In the genomic region with DNA sequence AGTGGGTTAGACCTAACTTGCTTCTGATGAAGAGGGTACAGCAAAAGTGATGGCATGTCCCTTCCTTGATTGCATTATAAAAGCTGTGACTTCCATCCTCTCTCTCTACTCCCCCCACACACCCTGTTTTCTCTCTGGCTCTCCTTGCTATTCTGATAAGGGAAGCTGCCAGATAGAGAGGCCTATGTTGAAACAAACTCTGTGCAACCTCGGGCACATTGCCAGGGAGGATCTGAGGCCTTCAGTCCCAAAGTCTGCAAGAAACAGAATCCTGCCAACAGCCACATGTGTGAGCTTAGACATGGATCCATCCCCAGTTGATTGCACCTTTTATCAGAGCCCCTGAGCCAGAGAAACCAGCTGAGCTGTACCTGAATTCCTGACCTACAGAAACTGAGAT, we compare ENCODE assay signal across 16 cellular contexts. TPM values are rescaled to one million over a fixed set of nuclear protein-coding genes. Genes with fewer than 3 reads are reported as not detected.
DNase-seq lines count a peak whose midpoint lies in the region; ATAC-seq and TF ChIP-seq lines count a peak whose summit lies in the region.
"Had no signal": no experiment of that assay in that cellular context is flagged by ENCODE, and none has a peak within 500 bp of the region (broad histone marks: within the 10 kb centered on the region; RNA-seq: fewer than 3 reads in every experiment).

No MANE protein-coding gene starts in this region.

- DNase-seq in A673 (ENCODE audit: low spot score), result peak; percentile 28
- peak in 2 of 3 donors; percentile 34 to 69 for DNase-seq in Peyer's patch
- peak; percentile 62 to 90 for DNase-seq in foreskin fibroblast
- peak; percentile 57 for DNase-seq in mucosa of gallbladder (ENCODE audit: low spot score)
- DNase-seq in NCI-H146 (lab: John Stamatoyannopoulos, UW), result no peak
- no peak for DNase-seq in kidney glomerular epithelial cell (lab: John Stamatoyannopoulos, UW)
- DNase-seq: ACHN; activated CD8-positive, alpha-beta T cell treated with anti-CD3 and anti-CD28 coated beads, Interleukin-2, amount 10 ng/mL, durations not matched to agents 7 days and 5 days; activated naive CD4-positive, alpha-beta T cell; islet precursor cell; NCI-H1417 treated with DMSO at 0.1 percent for 48 hours; NCI-H524; RPMI8226 had no signal

- no peak for TF ChIP-seq CTCF in A673 (conservative IDR thresholded peaks at IDR 0.05; ENCODE audit: low read depth, low read length)
- no peak for TF ChIP-seq CTCF in Peyer's patch (IDR thresholded peaks at IDR 0.05)
- TF ChIP-seq CTCF in foreskin fibroblast (IDR thresholded peaks at IDR 0.05; ENCODE audit: low read depth, low read length), result no peak

- BruUV-seq in A673 (replicated peaks; lab: Mats Ljungman, UMichigan), result no TSS peak

- no peak overlapping the region for H3K4me3 ChIP-seq in A673 (ENCODE audit: low read depth, low read length, poor library complexity, severe bottlenecking)
- no peak overlapping the region for H3K4me3 ChIP-seq in Peyer's patch
- H3K4me3 ChIP-seq in foreskin fibroblast (ENCODE audit: low read depth in 1 of 2, low read length in 2 of 2), result no peak overlapping the region
- H3K4me3 ChIP-seq: GM23338 had no signal

- H3K27me3 ChIP-seq in A673 (replicated peaks; ENCODE audit: insufficient read depth, low read depth, low read length, poor library complexity) (no peaks in the 10 kb centered on the region), Peyer's patch (no peaks in the 10 kb centered on the region)

- H3K9me3 ChIP-seq in A673 (ENCODE audit: low read depth, low read length, poor library complexity, severe bottlenecking) (no peaks in the 10 kb centered on the region), Peyer's patch (no peaks in the 10 kb centered on the region)

- ATAC-seq in GM19035 (IDR thresholded peaks at IDR 0.05; ENCODE audit: unreplicated experiment) (no peak), HG03520 (IDR thresholded peaks at IDR 0.05; ENCODE audit: unreplicated experiment) (no peak)
- ATAC-seq: activated CD8-positive, alpha-beta T cell treated with anti-CD3 and anti-CD28 coated beads, Interleukin-2, amount 10 ng/mL, durations not matched to agents 7 days and 5 days; GM23338 had no signal

- POLR2A ChIA-PET in A673 (lab: Charles Lee; ENCODE audit: low non-redundant PET), result no interaction called here

- intact Hi-C loops in A673 (cut with micrococcal nuclease; ENCODE audit: unreplicated experiment), result no loop called here

- H3K4me1 ChIP-seq in A673 (ENCODE audit: insufficient read depth, low read length, poor library complexity, severe bottlenecking) (no peaks in the 10 kb centered on the region), Peyer's patch (no peaks in the 10 kb centered on the region)

- TF ChIP-seq POLR2A in Peyer's patch (IDR thresholded peaks at IDR 0.05), result no peak

- CTCF ChIA-PET in A673 (lab: Charles Lee), result no interaction called here

- no peaks in the 10 kb centered on the region for H3K36me3 ChIP-seq in A673 (ENCODE audit: insufficient read depth, low read length, poor library complexity, severe bottlenecking)
- no peaks in the 10 kb centered on the region for H3K36me3 ChIP-seq in Peyer's patch

- no peak overlapping the region for H3K27ac ChIP-seq in A673 (ENCODE audit: low read depth, low read length, poor library complexity, severe bottlenecking)
- no peak overlapping the region for H3K27ac ChIP-seq in Peyer's patch

RNA-seq across cellular contexts. Expression of a gene that starts 44.8 kb away (rescaled TPM):
- 66.5 and 73.8 TPM in 2 replicates for total RNA-seq in A673 (2021)
- total RNA-seq in Peyer's patch, result 100 to 1,000 TPM in 3 of 4 donors, 10 to 100 TPM in 1; 95.4 to 233 (median 126) TPM
- total RNA-seq in mucosa of gallbladder, result 73.7 TPM

Comparison
In these comparisons a context has a peak if more than half of its experiments do, and no peak if none do; other contexts are left out.
1. DNase-seq: peak in A673 (single experiment), Peyer's patch (2 of 3), foreskin fibroblast (2 of 2) and mucosa of gallbladder (single experiment); none in NCI-H146 (single experiment) and kidney glomerular epithelial cell (single experiment).